ENCODE assay signal across 8 cellular contexts in genomic region chr12:27524839-27525238, GRCh38. TPM values are rescaled to one million over a fixed set of nuclear protein-coding genes. Genes with fewer than 3 reads are reported as not detected.
A peak's percentile ranks its signal among the peaks of the same experiment; 100 is the strongest.
DNase-seq lines count a peak whose midpoint lies in the region; ATAC-seq and TF ChIP-seq lines count a peak whose summit lies in the region.

No MANE protein-coding gene starts in this region.

- H3K9me3 ChIP-seq in HCT116 (ENCODE audit: control insufficient read depth in 1 of 2, insufficient read depth in 1 of 2, low read depth in 1 of 2, low read length in 2 of 2): no peaks in the 10 kb centered on the region
- no peaks in the 10 kb centered on the region for H3K9me3 ChIP-seq in iPS-18a (ENCODE audit: control insufficient read depth, low read depth, low read length)
- H3K9me3 ChIP-seq in smooth muscle cell (replicated peaks; ENCODE audit: low read depth): no peaks in the 10 kb centered on the region

- H3K79me2 ChIP-seq in HCT116 (ENCODE audit: insufficient read depth, low read length): peaks cover 55% of the 10 kb centered on the region
- peaks cover 57% of the 10 kb centered on the region for H3K79me2 ChIP-seq in smooth muscle cell (ENCODE audit: low read depth)

- peaks cover 10% of the 10 kb centered on the region for H3F3A ChIP-seq in smooth muscle cell (ENCODE audit: low read depth)

- no peaks in the 10 kb centered on the region for H3K9me3 Mint-ChIP-seq in activated T-helper 2 cell treated with anti-CD3 and anti-CD28 coated beads, Interferon-gamma antibody, Interleukin-2, Interleukin-4, amounts not matched to agents 10 μg/mL and 5 μg/mL and 100 μg/mL, durations not matched to agents 14 hours and 24 hours and 36 hours

- CTCF ChIA-PET in HCT116 (lab: Charles Lee): no interaction called here

- no peaks in the 10 kb centered on the region for H3K36me3 ChIP-seq in HCT116 (ENCODE audit: control insufficient read depth in 1 of 2, insufficient read depth in 2 of 2, low read length in 2 of 2)
- no peaks in the 10 kb centered on the region for H3K36me3 ChIP-seq in iPS-18a (ENCODE audit: control insufficient read depth, low read depth, low read length)
- no peaks in the 10 kb centered on the region for H3K36me3 ChIP-seq in smooth muscle cell (ENCODE audit: low read depth)

- H3K27ac Mint-ChIP-seq in activated T-helper 2 cell treated with anti-CD3 and anti-CD28 coated beads, Interferon-gamma antibody, Interleukin-2, Interleukin-4, amounts not matched to agents 10 μg/mL and 5 μg/mL and 100 μg/mL, durations not matched to agents 14 hours and 24 hours and 36 hours: peak overlapping the region; percentile 32

- peaks cover 22% of the 10 kb centered on the region for H3K4me1 Mint-ChIP-seq in activated T-helper 2 cell treated with anti-CD3 and anti-CD28 coated beads, Interferon-gamma antibody, Interleukin-2, Interleukin-4, amounts not matched to agents 10 μg/mL and 5 μg/mL and 100 μg/mL, durations not matched to agents 14 hours and 24 hours and 36 hours (ENCODE audit: low read depth)

- H3K9ac ChIP-seq in HCT116 (ENCODE audit: low read length): peak overlapping the region; percentile 71
- H3K9ac ChIP-seq in iPS-18a (ENCODE audit: low read length): peak overlapping the region; percentile 18
- H3K9ac ChIP-seq in smooth muscle cell (ENCODE audit: low read depth): peak overlapping the region; percentile 86

- peaks cover 15% of the 10 kb centered on the region for H3K36me3 Mint-ChIP-seq in activated T-helper 2 cell treated with anti-CD3 and anti-CD28 coated beads, Interferon-gamma antibody, Interleukin-2, Interleukin-4, amounts not matched to agents 10 μg/mL and 5 μg/mL and 100 μg/mL, durations not matched to agents 14 hours and 24 hours and 36 hours (ENCODE audit: low read depth)

- peaks cover 47% of the 10 kb centered on the region for H3K27me3 Mint-ChIP-seq in activated T-helper 2 cell treated with anti-CD3 and anti-CD28 coated beads, Interferon-gamma antibody, Interleukin-2, Interleukin-4, amounts not matched to agents 10 μg/mL and 5 μg/mL and 100 μg/mL, durations not matched to agents 14 hours and 24 hours and 36 hours (ENCODE audit: low read depth)

- no peak for TF ChIP-seq POLR2A in HCT116 (IDR thresholded peaks at IDR 0.05; ENCODE audit: borderline replicate concordance, extremely low read depth, insufficient read depth, insufficient read length)

- RAD21 ChIA-PET in HCT116 (lab: Charles Lee; ENCODE audit: low non-redundant PET in 1 of 2, low total read pairs in 2 of 2, uncharacterized antibody in 2 of 2, unreplicated experiment in 2 of 2): no interaction called here

- H3K27me3 ChIP-seq in HCT116 (ENCODE audit: insufficient read depth, low read length) (no peaks in the 10 kb centered on the region), iPS-18a (ENCODE audit: control insufficient read depth, insufficient read depth, low read length) (peaks cover 23% of the 10 kb centered on the region), smooth muscle cell (ENCODE audit: low read depth) (no peaks in the 10 kb centered on the region)

- WGBS in smooth muscle cell (ENCODE audit: low lambda C conversion rate): 0% methylated on average over 9 of the region's 9 CpGs

- peak overlapping the region; percentile 83; the same call in 1 of the 2 replicates for H3K27ac ChIP-seq in HCT116 (ENCODE audit: low read depth, low read length)
- H3K27ac ChIP-seq in iPS-18a (ENCODE audit: low read length): no peak overlapping the region
- H3K27ac ChIP-seq in smooth muscle cell (ENCODE audit: low read depth): peak overlapping the region; percentile 93

- H3K4me2 ChIP-seq in HCT116 (ENCODE audit: low read length) (peak overlapping the region; percentile 79), smooth muscle cell (peak overlapping the region; percentile 96)

- BruUV-seq in HCT116 (replicated peaks; lab: Mats Ljungman, UMichigan): TSS peak; percentile 58

- no peak for TF ChIP-seq RAD21 in HCT116 (IDR thresholded peaks at IDR 0.05; ENCODE audit: low read depth)

- peak overlapping the region; percentile 83 for H3K4me3 Mint-ChIP-seq in activated T-helper 2 cell treated with anti-CD3 and anti-CD28 coated beads, Interferon-gamma antibody, Interleukin-2, Interleukin-4, amounts not matched to agents 10 μg/mL and 5 μg/mL and 100 μg/mL, durations not matched to agents 14 hours and 24 hours and 36 hours (ENCODE audit: low read depth)

- H2AFZ ChIP-seq in HCT116 (ENCODE audit: low read depth, low read length, poor library complexity, severe bottlenecking) (no peak overlapping the region), smooth muscle cell (ENCODE audit: low read depth) (peak overlapping the region; percentile 52)

- H3K9me2 ChIP-seq in HCT116 (ENCODE audit: insufficient read depth): no peaks in the 10 kb centered on the region

- H4K20me1 ChIP-seq in HCT116 (ENCODE audit: insufficient read depth): no peaks in the 10 kb centered on the region
- peaks cover 51% of the 10 kb centered on the region for H4K20me1 ChIP-seq in smooth muscle cell (ENCODE audit: low read depth)

- H3K4me3 ChIP-seq in HCT116 (replicated peaks in 1 of 2; ENCODE audit: low read depth in 1 of 2, low read length in 2 of 2) (peak overlapping the region; percentile 61 to 86), iPS-18a (ENCODE audit: low read length) (peak overlapping the region; percentile 68), smooth muscle cell (peak overlapping the region; percentile 96)

- TF ChIP-seq CTCF in HCT116 (IDR thresholded peaks at IDR 0.05 in 2 of 3, conservative IDR thresholded peaks at IDR 0.05 in 1 of 3; ENCODE audit: borderline replicate concordance in 1 of 3, insufficient read depth in 1 of 3, low read depth in 2 of 3, low read length in 2 of 3) (0 out of 6 replicates have a peak, but pooled peaks of 1 of the 3 experiments have one; percentile 10), smooth muscle cell (IDR thresholded peaks at IDR 0.05; ENCODE audit: borderline replicate concordance, insufficient read depth, poor library complexity, severe bottlenecking) (peak; percentile 5)

- DNase-seq in A172 (ENCODE audit: low spot score) (peak; percentile 26), HCT116 (ENCODE audit: low read depth, low spot score) (no peak), smooth muscle cell (lab: John Stamatoyannopoulos, UW; ENCODE audit: unreplicated experiment) (no peak), AG20443 (ENCODE audit: low spot score) (no peak), T-helper 9 cell (no peak)
- DNase-seq in activated T-helper 2 cell treated with anti-CD3 and anti-CD28 coated beads, Interferon-gamma antibody, Interleukin-2, Interleukin-4, amounts not matched to agents 10 μg/mL and 5 μg/mL and 100 μg/mL, durations not matched to agents 14 hours and 24 hours and 36 hours (ENCODE audit: low spot score): no peak

- H3K4me1 ChIP-seq in HCT116 (ENCODE audit: control insufficient read depth in 1 of 2, insufficient read depth in 2 of 2, low read length in 2 of 2) (peaks cover 12 to 35% of the 10 kb centered on the region in 2 experiments), iPS-18a (ENCODE audit: control insufficient read depth, low read depth, low read length) (peaks cover 28% of the 10 kb centered on the region), smooth muscle cell (ENCODE audit: low read depth) (peaks cover 25% of the 10 kb centered on the region)

- no peak for ATAC-seq in HCT116
- no peak for ATAC-seq in GM18858 (IDR thresholded peaks at IDR 0.05; ENCODE audit: unreplicated experiment)

- intact Hi-C loops in HCT116 (cut with micrococcal nuclease): loop anchor here (2.0 kb wide), 2 partner anchors 24 to 110 kb away; no protein-coding TSS in a partner anchor
- intact Hi-C loops in activated T-helper 2 cell treated with anti-CD3 and anti-CD28 coated beads, Interferon-gamma antibody, Interleukin-2, Interleukin-4, amounts not matched to agents 10 μg/mL and 5 μg/mL and 100 μg/mL, durations not matched to agents 14 hours and 24 hours and 36 hours (cut with micrococcal nuclease): loop anchor here (1.0 to 5.0 kb wide), 4 partner anchors 9 to 88 kb away; no protein-coding TSS in a partner anchor

- POLR2A ChIA-PET in HCT116 (lab: Charles Lee): interaction anchor here (1.2 to 1.7 kb wide), 4 partner anchors 12 to 37 kb away, joined by 3 to 10 read pairs (median 6); no protein-coding TSS in a partner anchor

TF ChIP-seq in HCT116, 20 proteins besides CTCF, POLR2A, EP300 and RAD21:
- TF ChIP-seq CBX3 (IDR thresholded peaks at IDR 0.05; ENCODE audit: low read depth) (no peak), ELF1 (IDR thresholded peaks at IDR 0.05; ENCODE audit: borderline replicate concordance, low read depth) (no peak), POLR2AphosphoS5 (IDR thresholded peaks at IDR 0.05; ENCODE audit: low read depth, low read length) (no peak)

RNA-seq across cellular contexts. Expression of gene PPFIBP1, which starts 0.8 kb away (rescaled TPM):
- 43.2 and 82.3 TPM in 2 replicates for total RNA-seq in A172 (2014; rRNA removed; shearing (Covaris generic))
- total RNA-seq in HCT116 (2021; ENCODE audit: unreplicated experiment) (102 TPM), smooth muscle cell (150 and 156 TPM in 2 replicates)
- polyA plus RNA-seq in HCT116 (2012): 33.8 and 36.6 TPM in 2 replicates
- 73.3 and 74.1 TPM in 2 replicates for total RNA-seq in activated T-helper 2 cell treated with anti-CD3 and anti-CD28 coated beads, Interferon-gamma antibody, Interleukin-2, Interleukin-4, amounts not matched to agents 10 μg/mL and 5 μg/mL and 100 μg/mL, durations not matched to agents 14 hours and 24 hours and 36 hours
- 45.7 and 79.1 TPM in 2 replicates for polyA plus RNA-seq in smooth muscle cell

Comparison
In these comparisons a context has a peak if more than half of its experiments do, and no peak if none do; other contexts are left out.
1. H3K9ac ChIP-seq: peak in every context shown above with its lines; median percentile 86 in smooth muscle cell; 71 in HCT116; 18 in iPS-18a.